In the genomic region with DNA sequence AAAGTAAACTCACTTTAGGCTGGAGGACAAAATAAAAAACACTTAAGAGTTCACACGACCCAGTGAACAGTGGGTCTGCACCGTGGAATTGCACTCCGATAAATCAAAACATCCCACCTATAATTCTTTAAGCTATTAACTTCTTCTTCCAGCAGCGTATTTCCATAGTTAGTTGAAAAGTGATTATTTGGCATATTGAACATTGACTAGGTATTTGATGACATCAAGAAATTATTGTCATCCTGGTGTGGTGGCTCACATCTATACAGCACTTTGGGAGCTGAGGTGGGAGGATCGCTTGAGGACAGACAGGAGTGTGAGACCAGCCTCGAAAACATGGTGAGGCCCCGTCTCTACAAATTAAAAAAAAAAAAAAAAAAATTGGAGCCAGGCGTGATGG, we compare ENCODE assay signal across 1 cellular context.
TF ChIP-seq lines count a peak whose summit lies in the region.

No MANE protein-coding gene starts in this region.

TF ChIP-seq in H1, 55 proteins besides CTCF, POLR2A, EP300 and RAD21:
- TF ChIP-seq EZH2 (IDR thresholded peaks at IDR 0.05; ENCODE audit: low read depth, low read length, severe bottlenecking) (no peak), RNF2 (IDR thresholded peaks at IDR 0.05; ENCODE audit: borderline replicate concordance, low read depth, low read length, missing control alignments, poor library complexity, severe bottlenecking) (no peak), KDM4A (IDR thresholded peaks at IDR 0.05; ENCODE audit: low read depth, low read length, severe bottlenecking) (no peak), TAF1 (IDR thresholded peaks at IDR 0.05; ENCODE audit: low read depth, low read length) (no peak), SP1 (IDR thresholded peaks at IDR 0.05; ENCODE audit: low read depth, low read length) (no peak), YY1 (IDR thresholded peaks at IDR 0.05; ENCODE audit: low read depth, low read length) (no peak), KDM1A (IDR thresholded peaks at IDR 0.05; ENCODE audit: borderline replicate concordance, low read length) (no peak), SIN3A (conservative IDR thresholded peaks at IDR 0.05 in 1 of 2, IDR thresholded peaks at IDR 0.05 in 1 of 2; ENCODE audit: low read depth in 1 of 2, low read length in 2 of 2) (no peak), SP4 (IDR thresholded peaks at IDR 0.05; ENCODE audit: low read length) (no peak), ASH2L (IDR thresholded peaks at IDR 0.05; ENCODE audit: low read length) (no peak), SP2 (IDR thresholded peaks at IDR 0.05; ENCODE audit: low read length) (no peak), BRCA1 (IDR thresholded peaks at IDR 0.05; ENCODE audit: low read depth, low read length) (no peak), TBP (IDR thresholded peaks at IDR 0.05; ENCODE audit: low read depth, low read length) (no peak), E2F6 (IDR thresholded peaks at IDR 0.05) (no peak), SRF (IDR thresholded peaks at IDR 0.05; ENCODE audit: low read depth, low read length) (no peak), TEAD4 (IDR thresholded peaks at IDR 0.05; ENCODE audit: low read depth, low read length) (no peak), CBX5 (IDR thresholded peaks at IDR 0.05; ENCODE audit: low read depth, low read length) (no peak), CHD7 (IDR thresholded peaks at IDR 0.05; ENCODE audit: insufficient replicate concordance, low read length) (no peak)
